1 cellular context compared by ENCODE assay signal in genomic region chr1:153612111-153612754, GRCh38.
TF ChIP-seq lines count a peak whose summit lies in the region.

No MANE protein-coding gene starts in this region.

TF ChIP-seq in WTC11, 78 proteins besides CTCF, POLR2A, EP300 and RAD21 (continued from another document):
- TF ChIP-seq HMGXB4 (CRISPR knock-in tag; IDR thresholded peaks at IDR 0.05), result no peak
- no peak for TF ChIP-seq E2F1 (CRISPR knock-in tag; IDR thresholded peaks at IDR 0.05)
- TF ChIP-seq MAX (CRISPR knock-in tag; IDR thresholded peaks at IDR 0.05), result no peak
